ENCODE assay signal across 7 cellular contexts in the genomic region with DNA sequence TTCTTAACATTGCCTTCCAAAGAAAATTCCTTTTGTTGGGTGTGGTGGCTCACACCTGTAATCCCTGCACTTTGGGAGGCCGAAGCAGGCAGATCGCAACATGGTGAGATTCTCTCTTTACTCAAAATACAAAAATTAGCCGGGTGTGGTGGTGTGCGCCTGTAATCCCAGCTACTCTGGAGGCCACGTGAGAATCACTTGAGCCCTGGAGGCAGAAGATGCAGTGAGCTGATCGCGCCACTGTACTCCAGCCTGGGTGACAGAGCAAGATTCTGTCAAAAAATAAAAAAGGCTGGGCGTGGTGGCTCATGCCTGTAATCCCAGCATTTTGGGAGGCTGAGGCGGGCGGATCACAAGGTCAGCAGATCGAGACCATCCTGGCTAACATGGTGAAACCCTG.
DNase-seq lines count a peak whose midpoint lies in the region; ATAC-seq and TF ChIP-seq lines count a peak whose summit lies in the region.
"Not testable (repeated sequence)": the region's sequence is repeated elsewhere in the genome, so short reads cannot be mapped to it uniquely, and the experiment has no call there.

No MANE protein-coding gene starts in this region.

- not testable (repeated sequence) for H3K27ac ChIP-seq in H9 (ENCODE audit: insufficient read length, low read depth, low read length)

- H3K4me2 ChIP-seq in H9 (ENCODE audit: insufficient read depth, insufficient read length, low read length): not testable (repeated sequence)

- not testable (repeated sequence) for H3K23ac ChIP-seq in H9 (ENCODE audit: insufficient read length, low read depth, low read length)

- H3K4me3 Mint-ChIP-seq in H9; T-helper 1 cell treated with Interleukin-12 subunit alpha and Interleukin-12 subunit beta and Interleukin-4 antibody, amounts not matched to agents 30 μg/mL and 1 μg/mL, for 36 hours; activated CD8-positive, alpha-beta T cell treated with anti-CD3 and anti-CD28 coated beads, Interleukin-2, amount 10 ng/mL, durations not matched to agents 7 days and 5 days; central memory CD8-positive, alpha-beta T cell; stimulated activated effector memory CD8-positive, alpha-beta T cell treated with anti-CD3 and anti-CD28 coated beads, Interleukin-12 subunit alpha, Interleukin-12 subunit beta, amount 100 ng/mL, for 72 hours: not testable (repeated sequence)
- H3K4me3 Mint-ChIP-seq in naive B cell: peak overlapping the region in 2 of 8 donors; percentile 16 to 60

- CTCF ChIA-PET in activated CD8-positive, alpha-beta T cell treated with anti-CD3 and anti-CD28 coated beads, Interleukin-2, amount 10 ng/mL, durations not matched to agents 7 days and 5 days (lab: Charles Lee): not testable (repeated sequence)

- peaks cover 33% of the 10 kb centered on the region for H3K4me1 ChIP-seq in H9 (ENCODE audit: insufficient read depth, low read length)

- not testable (repeated sequence) for DNase-seq in H9; activated CD8-positive, alpha-beta T cell treated with anti-CD3 and anti-CD28 coated beads, Interleukin-2, amount 10 ng/mL, durations not matched to agents 7 days and 5 days; activated naive CD4-positive, alpha-beta T cell treated with anti-CD3 and anti-CD28 coated beads, Interleukin-2, amount 50 U/mL, for 72 hours (ENCODE audit: low spot score in 2 of 2); central memory CD8-positive, alpha-beta T cell (ENCODE audit: low spot score in 2 of 2); naive B cell; stimulated activated effector memory CD8-positive, alpha-beta T cell treated with anti-CD3 and anti-CD28 coated beads, Interleukin-12 subunit alpha, Interleukin-12 subunit beta, amount 100 ng/mL, for 72 hours (ENCODE audit: low spot score in 2 of 2)

- H3K4me1 Mint-ChIP-seq in H9: peaks cover 79 to 86% of the 10 kb centered on the region in 2 experiments
- peaks cover 67% of the 10 kb centered on the region for H3K4me1 Mint-ChIP-seq in T-helper 1 cell treated with Interleukin-12 subunit alpha and Interleukin-12 subunit beta and Interleukin-4 antibody, amounts not matched to agents 30 μg/mL and 1 μg/mL, for 36 hours (ENCODE audit: low read depth)
- peaks cover 85% of the 10 kb centered on the region for H3K4me1 Mint-ChIP-seq in activated CD8-positive, alpha-beta T cell treated with anti-CD3 and anti-CD28 coated beads, Interleukin-2, amount 10 ng/mL, durations not matched to agents 7 days and 5 days (ENCODE audit: low read depth)
- H3K4me1 Mint-ChIP-seq in central memory CD8-positive, alpha-beta T cell: peaks cover 76% of the 10 kb centered on the region
- peaks cover 61 to 96% (median 85%) of the 10 kb centered on the region in 3 donors for H3K4me1 Mint-ChIP-seq in naive B cell
- H3K4me1 Mint-ChIP-seq in stimulated activated effector memory CD8-positive, alpha-beta T cell treated with anti-CD3 and anti-CD28 coated beads, Interleukin-12 subunit alpha, Interleukin-12 subunit beta, amount 100 ng/mL, for 72 hours: peaks cover 85% of the 10 kb centered on the region

- H4K8ac ChIP-seq in H9 (replicated peaks; ENCODE audit: insufficient read length, low read depth, low read length): not testable (repeated sequence)

- H3K23me2 ChIP-seq in H9 (ENCODE audit: insufficient read length, low read depth, low read length, poor library complexity, severe bottlenecking): not testable (repeated sequence)

- H3K9me3 Mint-ChIP-seq in H9; T-helper 1 cell treated with Interleukin-12 subunit alpha and Interleukin-12 subunit beta and Interleukin-4 antibody, amounts not matched to agents 30 μg/mL and 1 μg/mL, for 36 hours; activated CD8-positive, alpha-beta T cell treated with anti-CD3 and anti-CD28 coated beads, Interleukin-2, amount 10 ng/mL, durations not matched to agents 7 days and 5 days (ENCODE audit: insufficient read depth); activated naive CD4-positive, alpha-beta T cell treated with anti-CD3 and anti-CD28 coated beads, Interleukin-2, amount 50 U/mL, for 72 hours; central memory CD8-positive, alpha-beta T cell; naive B cell; stimulated activated effector memory CD8-positive, alpha-beta T cell treated with anti-CD3 and anti-CD28 coated beads, Interleukin-12 subunit alpha, Interleukin-12 subunit beta, amount 100 ng/mL, for 72 hours: not testable (repeated sequence)

- H3K79me1 ChIP-seq in H9 (ENCODE audit: insufficient read depth, low read depth, low read length, poor library complexity, severe bottlenecking): not testable (repeated sequence)

- H2AFZ ChIP-seq in H9 (ENCODE audit: low read length): not testable (repeated sequence)

- H3K56ac ChIP-seq in H9 (ENCODE audit: insufficient read length, low read depth, low read length): not testable (repeated sequence)

- H3K27me3 Mint-ChIP-seq in H9 (ENCODE audit: low read depth); T-helper 1 cell treated with Interleukin-12 subunit alpha and Interleukin-12 subunit beta and Interleukin-4 antibody, amounts not matched to agents 30 μg/mL and 1 μg/mL, for 36 hours (ENCODE audit: low read depth); activated CD8-positive, alpha-beta T cell treated with anti-CD3 and anti-CD28 coated beads, Interleukin-2, amount 10 ng/mL, durations not matched to agents 7 days and 5 days (ENCODE audit: low read depth); central memory CD8-positive, alpha-beta T cell; naive B cell: not testable (repeated sequence)

- not testable (repeated sequence) for H3K27me3 ChIP-seq in H9 (ENCODE audit: insufficient read depth, low read length)

- H3K79me2 ChIP-seq in H9 (ENCODE audit: insufficient read depth, low read length): peaks cover 93% of the 10 kb centered on the region

- TF ChIP-seq CTCF in H9 (conservative IDR thresholded peaks at IDR 0.05): not testable (repeated sequence)

- H3T11ph ChIP-seq in H9 (ENCODE audit: low read length): not testable (repeated sequence)

- not testable (repeated sequence) for H2BK120ac ChIP-seq in H9 (ENCODE audit: low read depth, low read length, poor library complexity, severe bottlenecking)

- H2AK5ac ChIP-seq in H9 (ENCODE audit: insufficient read length, low read length): not testable (repeated sequence)

- H4K5ac ChIP-seq in H9 (ENCODE audit: insufficient read length, low read depth, low read length): not testable (repeated sequence)

- peak overlapping the region in 2 of 3 experiments; percentile 78 to 87; a peak in 4 of 7 replicates for H3K27ac Mint-ChIP-seq in H9
- H3K27ac Mint-ChIP-seq in T-helper 1 cell treated with Interleukin-12 subunit alpha and Interleukin-12 subunit beta and Interleukin-4 antibody, amounts not matched to agents 30 μg/mL and 1 μg/mL, for 36 hours: peak overlapping the region; percentile 33
- H3K27ac Mint-ChIP-seq in activated CD8-positive, alpha-beta T cell treated with anti-CD3 and anti-CD28 coated beads, Interleukin-2, amount 10 ng/mL, durations not matched to agents 7 days and 5 days: peak overlapping the region; percentile 29
- H3K27ac Mint-ChIP-seq in activated naive CD4-positive, alpha-beta T cell treated with anti-CD3 and anti-CD28 coated beads, Interleukin-2, amount 50 U/mL, for 72 hours: peak overlapping the region; percentile 44 to 50
- peak overlapping the region; percentile 30 for H3K27ac Mint-ChIP-seq in central memory CD8-positive, alpha-beta T cell (ENCODE audit: low read depth)
- H3K27ac Mint-ChIP-seq in naive B cell: peak overlapping the region in 4 of 6 donors; percentile 13 to 84 (median 60)
- H3K27ac Mint-ChIP-seq in stimulated activated effector memory CD8-positive, alpha-beta T cell treated with anti-CD3 and anti-CD28 coated beads, Interleukin-12 subunit alpha, Interleukin-12 subunit beta, amount 100 ng/mL, for 72 hours: peak overlapping the region; percentile 83

- H2BK12ac ChIP-seq in H9 (ENCODE audit: insufficient read length, low read depth, low read length): not testable (repeated sequence)

- H4K91ac ChIP-seq in H9 (ENCODE audit: insufficient read length, low read depth, low read length): not testable (repeated sequence)

- H3K9ac ChIP-seq in H9 (ENCODE audit: extremely low read depth, insufficient read length, low read length): not testable (repeated sequence)

- ATAC-seq in activated CD8-positive, alpha-beta T cell treated with anti-CD3 and anti-CD28 coated beads, Interleukin-2, amount 10 ng/mL, durations not matched to agents 7 days and 5 days; activated naive CD4-positive, alpha-beta T cell treated with anti-CD3 and anti-CD28 coated beads, Interleukin-2, amount 50 U/mL, for 72 hours; central memory CD8-positive, alpha-beta T cell (replicated peaks; ENCODE audit: extremely low read depth, poor library complexity, severe bottlenecking); naive B cell (ENCODE audit: low read depth in 2 of 2); stimulated activated effector memory CD8-positive, alpha-beta T cell treated with anti-CD3 and anti-CD28 coated beads, Interleukin-12 subunit alpha, Interleukin-12 subunit beta, amount 100 ng/mL, for 72 hours: not testable (repeated sequence)

- no CpG with 5 or more reads among the region's 11 CpGs for whole genome bisulfite sequencing in H9 (ENCODE audit: extremely low coverage, insufficient read length, low lambda C conversion rate)

- not testable (repeated sequence) for H2BK15ac ChIP-seq in H9 (ENCODE audit: low read depth, low read length)

- not testable (repeated sequence) for H4K20me1 ChIP-seq in H9 (ENCODE audit: control insufficient read depth, insufficient read depth, insufficient read length)

- H3K14ac ChIP-seq in H9 (ENCODE audit: insufficient read depth, low read length): not testable (repeated sequence)

- H3K9me3 ChIP-seq in H9 (ENCODE audit: control insufficient read depth, low read depth, low read length): not testable (repeated sequence)

- POLR2A ChIA-PET in activated CD8-positive, alpha-beta T cell treated with anti-CD3 and anti-CD28 coated beads, Interleukin-2, amount 10 ng/mL, durations not matched to agents 7 days and 5 days (lab: Charles Lee): interaction anchor here (0.6 kb wide), 1 partner anchor 90 kb away, joined by 3 read pairs; no protein-coding TSS in a partner anchor

- H3K18ac ChIP-seq in H9 (ENCODE audit: insufficient read length, low read depth, low read length): not testable (repeated sequence)

- H2BK20ac ChIP-seq in H9 (ENCODE audit: low read depth, low read length, poor library complexity, severe bottlenecking): not testable (repeated sequence)

- peaks cover 7 to 16% (median 14%) of the 10 kb centered on the region in 3 experiments for H3K36me3 Mint-ChIP-seq in H9 (ENCODE audit: insufficient read depth in 1 of 3, low read depth in 3 of 3)
- peaks cover 16% of the 10 kb centered on the region for H3K36me3 Mint-ChIP-seq in T-helper 1 cell treated with Interleukin-12 subunit alpha and Interleukin-12 subunit beta and Interleukin-4 antibody, amounts not matched to agents 30 μg/mL and 1 μg/mL, for 36 hours (ENCODE audit: low read depth)
- peaks cover 31% of the 10 kb centered on the region for H3K36me3 Mint-ChIP-seq in activated CD8-positive, alpha-beta T cell treated with anti-CD3 and anti-CD28 coated beads, Interleukin-2, amount 10 ng/mL, durations not matched to agents 7 days and 5 days (ENCODE audit: low read depth)
- H3K36me3 Mint-ChIP-seq in activated naive CD4-positive, alpha-beta T cell treated with anti-CD3 and anti-CD28 coated beads, Interleukin-2, amount 50 U/mL, for 72 hours: peaks cover 0 to 28% of the 10 kb centered on the region in 2 donors
- not testable (repeated sequence) for H3K36me3 Mint-ChIP-seq in central memory CD8-positive, alpha-beta T cell (ENCODE audit: insufficient read depth); naive B cell
- peaks cover 26% of the 10 kb centered on the region for H3K36me3 Mint-ChIP-seq in stimulated activated effector memory CD8-positive, alpha-beta T cell treated with anti-CD3 and anti-CD28 coated beads, Interleukin-12 subunit alpha, Interleukin-12 subunit beta, amount 100 ng/mL, for 72 hours

- H3K4ac ChIP-seq in H9 (ENCODE audit: low read depth, low read length): not testable (repeated sequence)

- not testable (repeated sequence) for H2BK5ac ChIP-seq in H9 (ENCODE audit: insufficient read length, low read length)

Comparison
In these comparisons a context has a peak if more than half of its experiments do, and no peak if none do; other contexts are left out.
1. H3K27ac Mint-ChIP-seq: peak in every context shown above with its lines; median percentile 83 in stimulated activated effector memory CD8-positive, alpha-beta T cell treated with anti-CD3 and anti-CD28 coated beads, Interleukin-12 subunit alpha, Interleukin-12 subunit beta, amount 100 ng/mL, for 72 hours; 82 in H9; 60 in naive B cell; 47 in activated naive CD4-positive, alpha-beta T cell treated with anti-CD3 and anti-CD28 coated beads, Interleukin-2, amount 50 U/mL, for 72 hours; 33 in T-helper 1 cell treated with Interleukin-12 subunit alpha and Interleukin-12 subunit beta and Interleukin-4 antibody, amounts not matched to agents 30 μg/mL and 1 μg/mL, for 36 hours; 30 in central memory CD8-positive, alpha-beta T cell; 29 in activated CD8-positive, alpha-beta T cell treated with anti-CD3 and anti-CD28 coated beads, Interleukin-2, amount 10 ng/mL, durations not matched to agents 7 days and 5 days.